Comparison of ENCODE assay signal across 13 cellular contexts in the genomic region with DNA sequence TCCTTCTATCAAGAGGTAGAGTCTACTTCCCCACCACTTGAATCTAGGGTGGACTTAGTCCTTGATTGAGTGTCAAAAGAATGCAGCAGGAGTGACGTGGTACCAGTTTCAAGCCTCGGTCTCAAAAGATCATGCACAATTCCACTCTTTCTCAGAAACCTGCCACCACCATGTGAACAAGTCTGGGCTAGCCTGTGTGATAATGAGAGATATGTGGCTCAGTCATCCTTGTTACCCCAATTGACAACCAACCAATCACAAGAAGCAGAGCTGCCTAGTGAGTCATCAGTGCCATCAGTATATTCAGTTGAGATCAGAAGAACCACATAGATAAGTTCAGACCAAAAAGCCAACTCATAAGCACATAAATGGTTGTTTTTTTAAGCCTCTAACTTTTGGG.
"Had no signal": no experiment of that assay in that cellular context is flagged by ENCODE, and none has a peak within 500 bp of the region (broad histone marks: within the 10 kb centered on the region; RNA-seq: fewer than 3 reads in every experiment).

No MANE protein-coding gene starts in this region.

- ATAC-seq: body of pancreas; stimulated activated naive CD8-positive, alpha-beta T cell treated with anti-CD3 and anti-CD28 coated beads, Interleukin-15, Interleukin-2, amounts not matched to agents 100 U/mL and 50 U/mL, for 24 hours had no signal

- H3K4me1 ChIP-seq: body of pancreas, right atrium auricular region, transverse colon had no signal

- DNase-seq: activated CD4-positive, CD25-positive, alpha-beta regulatory T cell treated with anti-CD3 and anti-CD28 coated beads, Interleukin-2, amount 50 U/mL, for 72 hours; activated naive CD8-positive, alpha-beta T cell treated with anti-CD3 and anti-CD28 coated beads for 36 hours; amygdala; body of pancreas; effector memory CD4-positive, alpha-beta T cell; foreskin melanocyte; head of caudate nucleus; immature natural killer cell; nephron progenitor cell; stimulated activated naive CD8-positive, alpha-beta T cell treated with anti-CD3 and anti-CD28 coated beads, Interleukin-15, Interleukin-2, amounts not matched to agents 100 U/mL and 50 U/mL, for 24 hours; transverse colon had no signal

- H3K27ac ChIP-seq: body of pancreas, right atrium auricular region, skin epidermis, transverse colon had no signal

- H3K36me3 ChIP-seq: right atrium auricular region, transverse colon had no signal

- H3K4me3 ChIP-seq: body of pancreas, right atrium auricular region, skin epidermis, transverse colon had no signal

- H3K9me3 ChIP-seq: body of pancreas, right atrium auricular region, transverse colon had no signal

- H3K27me3 ChIP-seq: body of pancreas, right atrium auricular region, transverse colon had no signal
